8 cellular contexts compared by ENCODE assay signal in genomic region chr16:89383095-89384003, GRCh38.
DNase-seq lines count a peak whose midpoint lies in the region; TF ChIP-seq lines count a peak whose summit lies in the region.

No MANE protein-coding gene starts in this region.

- H3K9ac ChIP-seq in endodermal cell (ENCODE audit: extremely low read depth, low read length, poor library complexity, severe bottlenecking), result no peak overlapping the region

- H3K27ac ChIP-seq in endodermal cell (ENCODE audit: low read depth, low read length), result peak overlapping the region; percentile 71

- H3K27me3 ChIP-seq in endodermal cell (ENCODE audit: control insufficient read depth, insufficient read depth, low read length, poor library complexity, severe bottlenecking), result no peaks in the 10 kb centered on the region

- H3K9me3 Mint-ChIP-seq in endodermal cell (no peaks in the 10 kb centered on the region), nephron progenitor cell (no peaks in the 10 kb centered on the region)

- H3K36me3 ChIP-seq in endodermal cell (ENCODE audit: control insufficient read depth, insufficient read depth, low read length), result peaks cover 6% of the 10 kb centered on the region

- peak overlapping the region; percentile 84 for H3K27ac Mint-ChIP-seq in endodermal cell
- H3K27ac Mint-ChIP-seq in nephron progenitor cell, result peak overlapping the region; percentile 99

- DNase-seq in GDM1 (lab: John Stamatoyannopoulos, UW) (peak; percentile 39), RPMI7951 (ENCODE audit: low read depth) (peak; percentile 81), endodermal cell (peak; percentile 81), nephron progenitor cell (peak; percentile 31), SHP77 treated with DMSO at 0.1 percent for 48 hours (lab: John Stamatoyannopoulos, UW) (no peak), AML-193 (lab: John Stamatoyannopoulos, UW) (no peak), SW 1271 (lab: John Stamatoyannopoulos, UW) (no peak)
- DNase-seq in central memory CD4-positive, alpha-beta T cell, result no peak

- no peak overlapping the region for H3K4me3 ChIP-seq in endodermal cell (ENCODE audit: low read length)

- peaks cover 47% of the 10 kb centered on the region for H3K4me1 Mint-ChIP-seq in endodermal cell
- H3K4me1 Mint-ChIP-seq in nephron progenitor cell, result peaks cover 89% of the 10 kb centered on the region

- H3K27me3 Mint-ChIP-seq in endodermal cell (ENCODE audit: insufficient read depth) (no peaks in the 10 kb centered on the region), nephron progenitor cell (ENCODE audit: low read depth, poor library complexity) (no peaks in the 10 kb centered on the region)

- H3K9me3 ChIP-seq in endodermal cell (ENCODE audit: control insufficient read depth, low read length), result no peaks in the 10 kb centered on the region

- 81% methylated on average over 22 to 29 of the region's 29 CpGs for WGBS in endodermal cell (ENCODE audit: insufficient coverage in 1 of 2, insufficient read length in 1 of 2), 2 experiments

- H3K4me1 ChIP-seq in endodermal cell (ENCODE audit: control insufficient read depth, insufficient read depth, low read length), result peaks cover 13% of the 10 kb centered on the region

- peak; percentile 35 for TF ChIP-seq CTCF in endodermal cell (conservative IDR thresholded peaks at IDR 0.05)
- TF ChIP-seq CTCF in nephron progenitor cell (IDR thresholded peaks at IDR 0.05), result no peak

- no peaks in the 10 kb centered on the region for H3K36me3 Mint-ChIP-seq in endodermal cell (ENCODE audit: low read depth)
- peaks cover 8% of the 10 kb centered on the region for H3K36me3 Mint-ChIP-seq in nephron progenitor cell (ENCODE audit: low read depth)

- H3K4me3 Mint-ChIP-seq in endodermal cell (no peak overlapping the region), nephron progenitor cell (peak overlapping the region; percentile 44)

Comparison
In these comparisons a context has a peak if more than half of its experiments do, and no peak if none do; other contexts are left out.
1. DNase-seq: peak in GDM1 (single experiment), RPMI7951 (single experiment), endodermal cell (single experiment) and nephron progenitor cell (single experiment); none in SHP77 treated with DMSO at 0.1 percent for 48 hours (single experiment), central memory CD4-positive, alpha-beta T cell (single experiment), AML-193 (0 of 2) and SW 1271 (0 of 2).